In genomic region chr18:10525563-10526210, GRCh38 we compare ENCODE assay signal across 1 cellular context.
TF ChIP-seq lines count a peak whose summit lies in the region.

Gene NAPG (plus strand): TSS chr18:10526027. CDS start chr18:10526103, 76 bp downstream.

TF ChIP-seq in K562, 482 proteins besides CTCF, POLR2A, EP300 and RAD21 (continued from another document and continues in another):
- TF ChIP-seq, protein P1, sequence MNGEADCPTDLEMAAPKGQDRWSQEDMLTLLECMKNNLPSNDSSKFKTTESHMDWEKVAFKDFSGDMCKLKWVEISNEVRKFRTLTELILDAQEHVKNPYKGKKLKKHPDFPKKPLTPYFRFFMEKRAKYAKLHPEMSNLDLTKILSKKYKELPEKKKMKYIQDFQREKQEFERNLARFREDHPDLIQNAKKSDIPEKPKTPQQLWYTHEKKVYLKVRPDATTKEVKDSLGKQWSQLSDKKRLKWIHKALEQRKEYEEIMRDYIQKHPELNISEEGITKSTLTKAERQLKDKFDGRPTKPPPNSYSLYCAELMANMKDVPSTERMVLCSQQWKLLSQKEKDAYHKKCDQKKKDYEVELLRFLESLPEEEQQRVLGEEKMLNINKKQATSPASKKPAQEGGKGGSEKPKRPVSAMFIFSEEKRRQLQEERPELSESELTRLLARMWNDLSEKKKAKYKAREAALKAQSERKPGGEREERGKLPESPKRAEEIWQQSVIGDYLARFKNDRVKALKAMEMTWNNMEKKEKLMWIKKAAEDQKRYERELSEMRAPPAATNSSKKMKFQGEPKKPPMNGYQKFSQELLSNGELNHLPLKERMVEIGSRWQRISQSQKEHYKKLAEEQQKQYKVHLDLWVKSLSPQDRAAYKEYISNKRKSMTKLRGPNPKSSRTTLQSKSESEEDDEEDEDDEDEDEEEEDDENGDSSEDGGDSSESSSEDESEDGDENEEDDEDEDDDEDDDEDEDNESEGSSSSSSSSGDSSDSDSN (IDR thresholded peaks at IDR 0.05; ENCODE audit: borderline replicate concordance in 1 of 2, low read depth in 2 of 2, low read length in 2 of 2): peak in 1 of 2 experiments; percentile 42; a peak in 1 of 4 replicates
- TF ChIP-seq SIN3A (IDR thresholded peaks at IDR 0.05; ENCODE audit: borderline replicate concordance in 2 of 2, control insufficient read depth in 1 of 2, low read depth in 2 of 2, low read length in 2 of 2) (peak; percentile 18 to 69; a peak in 2 of 4 replicates), XRCC3 (IDR thresholded peaks at IDR 0.05) (no peak), RCOR1 (IDR thresholded peaks at IDR 0.05; ENCODE audit: borderline replicate concordance in 1 of 2, low read depth in 2 of 2, low read length in 2 of 2) (peak; percentile 20 to 77; a peak in 3 of 4 replicates), CTBP1 (IDR thresholded peaks at IDR 0.05; ENCODE audit: borderline replicate concordance) (peak; percentile 92), L3MBTL2 (IDR thresholded peaks at IDR 0.05) (peak; percentile 71; the same call in 1 of the 2 replicates), FOXA1 (IDR thresholded peaks at IDR 0.05; ENCODE audit: borderline replicate concordance) (no peak), PTRF (tag; IDR thresholded peaks at IDR 0.05) (no peak), CBX1 (IDR thresholded peaks at IDR 0.05; ENCODE audit: low read depth) (peak; percentile 89), ZNF778 (CRISPR knock-in tag; IDR thresholded peaks at IDR 0.05) (no peak), BCL6 (CRISPR knock-in tag; IDR thresholded peaks at IDR 0.05) (peak; percentile 46; the same call in 1 of the 2 replicates), POLR2B (IDR thresholded peaks at IDR 0.05; ENCODE audit: low read depth, partially characterized antibody) (peak; percentile 90), ZNF764 (CRISPR knock-in tag; IDR thresholded peaks at IDR 0.05; ENCODE audit: low read depth) (no peak), NCOA1 (IDR thresholded peaks at IDR 0.05; ENCODE audit: low read depth) (no peak), YY1 (IDR thresholded peaks at IDR 0.05; ENCODE audit: borderline replicate concordance in 1 of 3, control insufficient read depth in 1 of 3, extremely low read depth in 1 of 3, insufficient read depth in 3 of 3, insufficient read length in 1 of 3, insufficient replicate concordance in 2 of 3, low read depth in 1 of 3, low read length in 2 of 3) (peak in 2 of 3 experiments; percentile 38 to 72), HMGN3 (IDR thresholded peaks at IDR 0.05; ENCODE audit: borderline replicate concordance, extremely low read depth, insufficient read length, low read depth, low read length) (peak; percentile 82), SNAPC5 (CRISPR knock-in tag; IDR thresholded peaks at IDR 0.05) (no peak), TBP (optimal IDR thresholded peaks at IDR 0.05; ENCODE audit: low read depth, low read length) (peak; percentile 55), ZNF444 (CRISPR knock-in tag; IDR thresholded peaks at IDR 0.05) (no peak), SAFB (IDR thresholded peaks at IDR 0.05; ENCODE audit: borderline replicate concordance, low read depth, low read length) (no peak), TEAD1 (CRISPR knock-in tag; IDR thresholded peaks at IDR 0.05) (peak in 1 of 2 experiments; percentile 61; a peak in 1 of 4 replicates), FIP1L1 (IDR thresholded peaks at IDR 0.05; ENCODE audit: low read depth, low read length, poor library complexity, severe bottlenecking) (peak; percentile 26), KLF6 (CRISPR knock-in tag; IDR thresholded peaks at IDR 0.05; ENCODE audit: borderline replicate concordance) (0 out of 2 replicates have a peak, but pooled peaks have one; percentile 8), RBFOX2 (IDR thresholded peaks at IDR 0.05; ENCODE audit: low read depth, low read length) (peak; percentile 87), ZSCAN32 (CRISPR knock-in tag; IDR thresholded peaks at IDR 0.05) (no peak), MGA (IDR thresholded peaks at IDR 0.05) (peak; percentile 19; the same call in 1 of the 2 replicates), POLR3A (IDR thresholded peaks at IDR 0.05; ENCODE audit: borderline replicate concordance, extremely low read depth, insufficient read depth, insufficient read length) (no peak), PHF8 (IDR thresholded peaks at IDR 0.05; ENCODE audit: borderline replicate concordance, low read length) (peak; percentile 80; the same call in 1 of the 2 replicates), MEIS2 (IDR thresholded peaks at IDR 0.05; ENCODE audit: partially characterized antibody) (peak; percentile 98), POLR2AphosphoS5 (IDR thresholded peaks at IDR 0.05; ENCODE audit: control insufficient read depth, insufficient read depth, low read depth, low read length) (peak; percentile 73), SMARCA4 (IDR thresholded peaks at IDR 0.05) (no peak), TEAD4 (IDR thresholded peaks at IDR 0.05; ENCODE audit: low read length) (no peak), TEAD4 (CRISPR knock-in tag; IDR thresholded peaks at IDR 0.05; ENCODE audit: borderline replicate concordance) (no peak), ZBED1 (IDR thresholded peaks at IDR 0.05) (no peak), ZNF740 (CRISPR knock-in tag; IDR thresholded peaks at IDR 0.05) (0 out of 2 replicates have a peak, but pooled peaks have one; percentile 35), ZNF740 (tag; IDR thresholded peaks at IDR 0.05) (no peak), POLR2G (IDR thresholded peaks at IDR 0.05; ENCODE audit: low read depth, low read length) (peak; percentile 86), BHLHE40 (IDR thresholded peaks at IDR 0.05; ENCODE audit: low read length) (peak; percentile 52)
- TF ChIP-seq, protein P2, sequence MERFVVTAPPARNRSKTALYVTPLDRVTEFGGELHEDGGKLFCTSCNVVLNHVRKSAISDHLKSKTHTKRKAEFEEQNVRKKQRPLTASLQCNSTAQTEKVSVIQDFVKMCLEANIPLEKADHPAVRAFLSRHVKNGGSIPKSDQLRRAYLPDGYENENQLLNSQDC (CRISPR knock-in tag; IDR thresholded peaks at IDR 0.05): no peak
- TF ChIP-seq, protein P3, sequence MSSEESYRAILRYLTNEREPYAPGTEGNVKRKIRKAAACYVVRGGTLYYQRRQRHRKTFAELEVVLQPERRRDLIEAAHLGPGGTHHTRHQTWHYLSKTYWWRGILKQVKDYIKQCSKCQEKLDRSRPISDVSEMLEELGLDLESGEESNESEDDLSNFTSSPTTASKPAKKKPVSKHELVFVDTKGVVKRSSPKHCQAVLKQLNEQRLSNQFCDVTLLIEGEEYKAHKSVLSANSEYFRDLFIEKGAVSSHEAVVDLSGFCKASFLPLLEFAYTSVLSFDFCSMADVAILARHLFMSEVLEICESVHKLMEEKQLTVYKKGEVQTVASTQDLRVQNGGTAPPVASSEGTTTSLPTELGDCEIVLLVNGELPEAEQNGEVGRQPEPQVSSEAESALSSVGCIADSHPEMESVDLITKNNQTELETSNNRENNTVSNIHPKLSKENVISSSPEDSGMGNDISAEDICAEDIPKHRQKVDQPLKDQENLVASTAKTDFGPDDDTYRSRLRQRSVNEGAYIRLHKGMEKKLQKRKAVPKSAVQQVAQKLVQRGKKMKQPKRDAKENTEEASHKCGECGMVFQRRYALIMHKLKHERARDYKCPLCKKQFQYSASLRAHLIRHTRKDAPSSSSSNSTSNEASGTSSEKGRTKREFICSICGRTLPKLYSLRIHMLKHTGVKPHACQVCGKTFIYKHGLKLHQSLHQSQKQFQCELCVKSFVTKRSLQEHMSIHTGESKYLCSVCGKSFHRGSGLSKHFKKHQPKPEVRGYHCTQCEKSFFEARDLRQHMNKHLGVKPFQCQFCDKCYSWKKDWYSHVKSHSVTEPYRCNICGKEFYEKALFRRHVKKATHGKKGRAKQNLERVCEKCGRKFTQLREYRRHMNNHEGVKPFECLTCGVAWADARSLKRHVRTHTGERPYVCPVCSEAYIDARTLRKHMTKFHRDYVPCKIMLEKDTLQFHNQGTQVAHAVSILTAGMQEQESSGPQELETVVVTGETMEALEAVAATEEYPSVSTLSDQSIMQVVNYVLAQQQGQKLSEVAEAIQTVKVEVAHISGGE (CRISPR knock-in tag; IDR thresholded peaks at IDR 0.05): peak in 1 of 3 experiments; percentile 77; a peak in 1 of 6 replicates
- TF ChIP-seq, protein P4, sequence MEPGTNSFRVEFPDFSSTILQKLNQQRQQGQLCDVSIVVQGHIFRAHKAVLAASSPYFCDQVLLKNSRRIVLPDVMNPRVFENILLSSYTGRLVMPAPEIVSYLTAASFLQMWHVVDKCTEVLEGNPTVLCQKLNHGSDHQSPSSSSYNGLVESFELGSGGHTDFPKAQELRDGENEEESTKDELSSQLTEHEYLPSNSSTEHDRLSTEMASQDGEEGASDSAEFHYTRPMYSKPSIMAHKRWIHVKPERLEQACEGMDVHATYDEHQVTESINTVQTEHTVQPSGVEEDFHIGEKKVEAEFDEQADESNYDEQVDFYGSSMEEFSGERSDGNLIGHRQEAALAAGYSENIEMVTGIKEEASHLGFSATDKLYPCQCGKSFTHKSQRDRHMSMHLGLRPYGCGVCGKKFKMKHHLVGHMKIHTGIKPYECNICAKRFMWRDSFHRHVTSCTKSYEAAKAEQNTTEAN (CRISPR knock-in tag; IDR thresholded peaks at IDR 0.05): no peak
- TF ChIP-seq, protein P5, sequence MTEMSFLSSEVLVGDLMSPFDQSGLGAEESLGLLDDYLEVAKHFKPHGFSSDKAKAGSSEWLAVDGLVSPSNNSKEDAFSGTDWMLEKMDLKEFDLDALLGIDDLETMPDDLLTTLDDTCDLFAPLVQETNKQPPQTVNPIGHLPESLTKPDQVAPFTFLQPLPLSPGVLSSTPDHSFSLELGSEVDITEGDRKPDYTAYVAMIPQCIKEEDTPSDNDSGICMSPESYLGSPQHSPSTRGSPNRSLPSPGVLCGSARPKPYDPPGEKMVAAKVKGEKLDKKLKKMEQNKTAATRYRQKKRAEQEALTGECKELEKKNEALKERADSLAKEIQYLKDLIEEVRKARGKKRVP (CRISPR knock-in tag; IDR thresholded peaks at IDR 0.05): no peak
